ENCODE assay signal across 9 cellular contexts in genomic region chr10:128631801-128632241, GRCh38.
DNase-seq lines count a peak whose midpoint lies in the region; ATAC-seq and TF ChIP-seq lines count a peak whose summit lies in the region.
"Had no signal": no experiment of that assay in that cellular context is flagged by ENCODE, and none has a peak within 500 bp of the region (broad histone marks: within the 10 kb centered on the region; RNA-seq: fewer than 3 reads in every experiment).

No MANE protein-coding gene starts in this region.

- no peak overlapping the region for H3K4me3 ChIP-seq in RWPE2 (ENCODE audit: severe bottlenecking)
- H3K4me3 ChIP-seq in right atrium auricular region, result no peak overlapping the region
- H3K4me3 ChIP-seq in upper lobe of right lung, result no peak overlapping the region

- H3K27me3 ChIP-seq in RWPE2 (ENCODE audit: insufficient read depth, poor library complexity, severe bottlenecking) (no peaks in the 10 kb centered on the region), right atrium auricular region (no peaks in the 10 kb centered on the region), upper lobe of right lung (no peaks in the 10 kb centered on the region)

- H3K9me3 ChIP-seq in RWPE2 (ENCODE audit: severe bottlenecking) (peaks cover 8% of the 10 kb centered on the region), right atrium auricular region (no peaks in the 10 kb centered on the region), upper lobe of right lung (no peaks in the 10 kb centered on the region)

- H3K36me3 ChIP-seq in RWPE2 (ENCODE audit: low read depth) (no peaks in the 10 kb centered on the region), right atrium auricular region (no peaks in the 10 kb centered on the region), upper lobe of right lung (no peaks in the 10 kb centered on the region)

- H3K27ac ChIP-seq in RWPE2 (ENCODE audit: poor library complexity, severe bottlenecking), result no peak overlapping the region
- no peak overlapping the region for H3K27ac ChIP-seq in right atrium auricular region
- H3K27ac ChIP-seq in upper lobe of right lung, result no peak overlapping the region

- intact Hi-C loops in Right ventricle myocardium superior (cut with DNase I) (loop anchor here (10.0 kb wide), 1 partner anchor 223 kb away; no protein-coding TSS in a partner anchor), left cardiac atrium (cut with DNase I) (loop anchor here (5.0 to 10.0 kb wide), 2 partner anchors 230 to 233 kb away; no protein-coding TSS in a partner anchor), upper lobe of right lung (cut with DNase I) (no loop called here), posterior cingulate gyrus (cut with DNase I) (loop anchor here (5.0 kb wide), 1 partner anchor 225 kb away; no protein-coding TSS in a partner anchor)

- ATAC-seq in Right ventricle myocardium superior (ENCODE audit: poor library complexity) (peak; percentile 20), left cardiac atrium (no peak), RWPE2 (ENCODE audit: low read depth) (no peak), upper lobe of right lung (no peak)

- H3K4me1 ChIP-seq in RWPE2 (ENCODE audit: insufficient read depth, poor library complexity, severe bottlenecking) (peaks cover 4% of the 10 kb centered on the region), right atrium auricular region (no peaks in the 10 kb centered on the region), upper lobe of right lung (no peaks in the 10 kb centered on the region)

- no peak for DNase-seq in Right ventricle myocardium superior
- DNase-seq in left cardiac atrium, result no peak
- no peak for DNase-seq in RWPE2 (ENCODE audit: low spot score)
- DNase-seq in right atrium auricular region (ENCODE audit: low spot score), result no peak
- no peak for DNase-seq in upper lobe of right lung
- no peak for DNase-seq in posterior cingulate gyrus
- no peak for DNase-seq in NCI-H187 treated with DMSO at 0.1 percent for 48 hours (lab: John Stamatoyannopoulos, UW)
- no peak for DNase-seq in NCI-H187 (lab: John Stamatoyannopoulos, UW)
- DNase-seq: activated CD4-positive, alpha-beta T cell treated with anti-CD3 and anti-CD28 coated beads for 1 hour had no signal

- peak; percentile 49 for TF ChIP-seq CTCF in RWPE2 (IDR thresholded peaks at IDR 0.05; ENCODE audit: poor library complexity, severe bottlenecking)
- TF ChIP-seq CTCF in right atrium auricular region (IDR thresholded peaks at IDR 0.05), result peak; percentile 32 to 75
- TF ChIP-seq CTCF in upper lobe of right lung (IDR thresholded peaks at IDR 0.05), result peak; percentile 49
